Comparison of ENCODE assay signal across 1 cellular context in the genomic region with DNA sequence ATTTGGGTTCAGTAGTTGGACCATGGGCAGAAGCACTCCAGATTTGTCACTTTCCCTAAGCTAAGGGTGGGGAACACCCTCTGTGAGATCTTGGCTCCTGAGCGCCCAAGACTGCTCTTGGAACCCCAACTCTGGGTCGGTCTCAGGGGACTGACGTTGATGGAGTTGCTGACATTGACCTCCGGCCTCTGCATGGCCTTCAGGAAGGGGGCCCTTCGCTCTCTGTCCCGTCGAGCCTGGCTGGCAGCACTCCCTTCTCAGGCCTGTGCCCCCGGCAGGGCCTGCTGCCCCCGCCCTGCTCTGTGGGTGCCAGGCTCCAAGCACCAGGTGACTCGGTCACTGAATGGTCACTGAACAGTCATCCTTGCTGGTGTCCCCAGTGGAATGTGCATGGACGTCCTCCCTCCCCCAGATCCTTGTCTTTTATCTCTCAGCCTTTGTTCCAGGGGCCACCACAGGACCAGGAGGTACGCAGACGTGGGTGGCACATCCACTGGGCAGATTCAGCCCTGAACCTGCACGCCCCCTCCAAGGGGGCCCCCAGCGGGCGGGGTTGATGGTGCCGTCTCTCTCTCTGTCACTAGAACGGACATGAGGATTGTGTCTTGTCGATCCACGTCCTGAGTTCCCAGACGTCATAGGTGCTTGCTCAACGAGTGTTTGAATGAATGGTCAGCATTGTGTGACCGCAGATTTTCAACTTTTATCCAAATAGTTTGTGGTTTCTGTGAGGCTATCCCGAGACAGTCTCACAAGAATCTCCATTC.
TF ChIP-seq lines count a peak whose summit lies in the region.

No MANE protein-coding gene starts in this region.

TF ChIP-seq in HepG2, 621 proteins besides CTCF, POLR2A, EP300 and RAD21 (continued from another document and continues in another):
- TF ChIP-seq, protein P1, sequence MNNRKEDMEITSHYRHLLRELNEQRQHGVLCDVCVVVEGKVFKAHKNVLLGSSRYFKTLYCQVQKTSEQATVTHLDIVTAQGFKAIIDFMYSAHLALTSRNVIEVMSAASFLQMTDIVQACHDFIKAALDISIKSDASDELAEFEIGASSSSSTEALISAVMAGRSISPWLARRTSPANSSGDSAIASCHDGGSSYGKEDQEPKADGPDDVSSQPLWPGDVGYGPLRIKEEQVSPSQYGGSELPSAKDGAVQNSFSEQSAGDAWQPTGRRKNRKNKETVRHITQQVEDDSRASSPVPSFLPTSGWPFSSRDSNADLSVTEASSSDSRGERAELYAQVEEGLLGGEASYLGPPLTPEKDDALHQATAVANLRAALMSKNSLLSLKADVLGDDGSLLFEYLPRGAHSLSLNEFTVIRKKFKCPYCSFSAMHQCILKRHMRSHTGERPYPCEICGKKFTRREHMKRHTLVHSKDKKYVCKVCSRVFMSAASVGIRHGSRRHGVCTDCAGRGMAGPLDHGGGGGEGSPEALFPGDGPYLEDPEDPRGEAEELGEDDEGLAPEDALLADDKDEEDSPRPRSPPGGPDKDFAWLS (CRISPR knock-in tag; IDR thresholded peaks at IDR 0.05; ENCODE audit: borderline replicate concordance), result no peak
- TF ChIP-seq HNF1B (CRISPR knock-in tag; IDR thresholded peaks at IDR 0.05) (peak; percentile 40; the same call in 1 of the 2 replicates), MXD4 (CRISPR knock-in tag; IDR thresholded peaks at IDR 0.05) (0 out of 2 replicates have a peak, but pooled peaks have one; percentile 26), NFRKB (IDR thresholded peaks at IDR 0.05) (no peak), LCORL (IDR thresholded peaks at IDR 0.05) (no peak), LCORL (CRISPR knock-in tag; IDR thresholded peaks at IDR 0.05) (no peak), MLXIP (CRISPR knock-in tag; IDR thresholded peaks at IDR 0.05; ENCODE audit: borderline replicate concordance) (no peak), DMTF1 (CRISPR knock-in tag; IDR thresholded peaks at IDR 0.05) (no peak), ZFY (CRISPR knock-in tag; IDR thresholded peaks at IDR 0.05) (no peak), CREM (IDR thresholded peaks at IDR 0.05) (peak; percentile 37; the same call in 1 of the 2 replicates), CREM (CRISPR knock-in tag; IDR thresholded peaks at IDR 0.05) (no peak), BHLHE40 (IDR thresholded peaks at IDR 0.05; ENCODE audit: low read length) (peak; percentile 39; the same call in 1 of the 2 replicates), ASH2L (IDR thresholded peaks at IDR 0.05; ENCODE audit: insufficient read length, low read depth, low read length) (peak; percentile 59), PTBP1 (IDR thresholded peaks at IDR 0.05; ENCODE audit: low read depth, low read length, poor library complexity, severe bottlenecking) (peak; percentile 30), SMAD1 (CRISPR knock-in tag; IDR thresholded peaks at IDR 0.05; ENCODE audit: borderline replicate concordance, low read depth) (no peak), FOXC1 (CRISPR knock-in tag; IDR thresholded peaks at IDR 0.05; ENCODE audit: borderline replicate concordance) (no peak), PLRG1 (conservative IDR thresholded peaks at IDR 0.05) (no peak), ZNF460 (CRISPR knock-in tag; IDR thresholded peaks at IDR 0.05; ENCODE audit: borderline replicate concordance) (no peak), RARA (CRISPR knock-in tag; IDR thresholded peaks at IDR 0.05) (peak; percentile 48; the same call in 1 of the 2 replicates), ZNF430 (CRISPR knock-in tag; IDR thresholded peaks at IDR 0.05) (0 out of 2 replicates have a peak, but pooled peaks have one; percentile 24), RFXAP (CRISPR knock-in tag; IDR thresholded peaks at IDR 0.05; ENCODE audit: borderline replicate concordance) (no peak), ZNF550 (CRISPR knock-in tag; IDR thresholded peaks at IDR 0.05; ENCODE audit: borderline replicate concordance) (peak; percentile 91; the same call in 1 of the 2 replicates), MXD1 (CRISPR knock-in tag; IDR thresholded peaks at IDR 0.05) (no peak; the same call in 1 of the 2 replicates), ZBTB10 (CRISPR knock-in tag; IDR thresholded peaks at IDR 0.05; ENCODE audit: borderline replicate concordance) (peak; percentile 73; the same call in 1 of the 2 replicates), CC2D1A (CRISPR knock-in tag; IDR thresholded peaks at IDR 0.05) (no peak), TBX2 (CRISPR knock-in tag; IDR thresholded peaks at IDR 0.05; ENCODE audit: borderline replicate concordance) (no peak), RBFOX2 (IDR thresholded peaks at IDR 0.05; ENCODE audit: low read depth, low read length) (peak; percentile 45; the same call in 1 of the 2 replicates)
- TF ChIP-seq, protein P2, sequence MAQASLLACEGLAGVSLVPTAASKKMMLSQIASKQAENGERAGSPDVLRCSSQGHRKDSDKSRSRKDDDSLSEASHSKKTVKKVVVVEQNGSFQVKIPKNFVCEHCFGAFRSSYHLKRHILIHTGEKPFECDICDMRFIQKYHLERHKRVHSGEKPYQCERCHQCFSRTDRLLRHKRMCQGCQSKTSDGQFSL (CRISPR knock-in tag; IDR thresholded peaks at IDR 0.05), result no peak
- TF ChIP-seq, protein P3, sequence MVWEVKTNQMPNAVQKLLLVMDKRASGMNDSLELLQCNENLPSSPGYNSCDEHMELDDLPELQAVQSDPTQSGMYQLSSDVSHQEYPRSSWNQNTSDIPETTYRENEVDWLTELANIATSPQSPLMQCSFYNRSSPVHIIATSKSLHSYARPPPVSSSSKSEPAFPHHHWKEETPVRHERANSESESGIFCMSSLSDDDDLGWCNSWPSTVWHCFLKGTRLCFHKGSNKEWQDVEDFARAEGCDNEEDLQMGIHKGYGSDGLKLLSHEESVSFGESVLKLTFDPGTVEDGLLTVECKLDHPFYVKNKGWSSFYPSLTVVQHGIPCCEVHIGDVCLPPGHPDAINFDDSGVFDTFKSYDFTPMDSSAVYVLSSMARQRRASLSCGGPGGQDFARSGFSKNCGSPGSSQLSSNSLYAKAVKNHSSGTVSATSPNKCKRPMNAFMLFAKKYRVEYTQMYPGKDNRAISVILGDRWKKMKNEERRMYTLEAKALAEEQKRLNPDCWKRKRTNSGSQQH (CRISPR knock-in tag; IDR thresholded peaks at IDR 0.05; ENCODE audit: low read depth), result peak; percentile 63; the same call in 1 of the 2 replicates
- TF ChIP-seq, protein P4, sequence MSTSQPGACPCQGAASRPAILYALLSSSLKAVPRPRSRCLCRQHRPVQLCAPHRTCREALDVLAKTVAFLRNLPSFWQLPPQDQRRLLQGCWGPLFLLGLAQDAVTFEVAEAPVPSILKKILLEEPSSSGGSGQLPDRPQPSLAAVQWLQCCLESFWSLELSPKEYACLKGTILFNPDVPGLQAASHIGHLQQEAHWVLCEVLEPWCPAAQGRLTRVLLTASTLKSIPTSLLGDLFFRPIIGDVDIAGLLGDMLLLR (CRISPR knock-in tag; IDR thresholded peaks at IDR 0.05), result 0 out of 2 replicates have a peak, but pooled peaks have one; percentile 31
- TF ChIP-seq, protein P5, sequence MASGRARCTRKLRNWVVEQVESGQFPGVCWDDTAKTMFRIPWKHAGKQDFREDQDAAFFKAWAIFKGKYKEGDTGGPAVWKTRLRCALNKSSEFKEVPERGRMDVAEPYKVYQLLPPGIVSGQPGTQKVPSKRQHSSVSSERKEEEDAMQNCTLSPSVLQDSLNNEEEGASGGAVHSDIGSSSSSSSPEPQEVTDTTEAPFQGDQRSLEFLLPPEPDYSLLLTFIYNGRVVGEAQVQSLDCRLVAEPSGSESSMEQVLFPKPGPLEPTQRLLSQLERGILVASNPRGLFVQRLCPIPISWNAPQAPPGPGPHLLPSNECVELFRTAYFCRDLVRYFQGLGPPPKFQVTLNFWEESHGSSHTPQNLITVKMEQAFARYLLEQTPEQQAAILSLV (CRISPR knock-in tag; IDR thresholded peaks at IDR 0.05; ENCODE audit: borderline replicate concordance), result no peak
- TF ChIP-seq, protein P6, sequence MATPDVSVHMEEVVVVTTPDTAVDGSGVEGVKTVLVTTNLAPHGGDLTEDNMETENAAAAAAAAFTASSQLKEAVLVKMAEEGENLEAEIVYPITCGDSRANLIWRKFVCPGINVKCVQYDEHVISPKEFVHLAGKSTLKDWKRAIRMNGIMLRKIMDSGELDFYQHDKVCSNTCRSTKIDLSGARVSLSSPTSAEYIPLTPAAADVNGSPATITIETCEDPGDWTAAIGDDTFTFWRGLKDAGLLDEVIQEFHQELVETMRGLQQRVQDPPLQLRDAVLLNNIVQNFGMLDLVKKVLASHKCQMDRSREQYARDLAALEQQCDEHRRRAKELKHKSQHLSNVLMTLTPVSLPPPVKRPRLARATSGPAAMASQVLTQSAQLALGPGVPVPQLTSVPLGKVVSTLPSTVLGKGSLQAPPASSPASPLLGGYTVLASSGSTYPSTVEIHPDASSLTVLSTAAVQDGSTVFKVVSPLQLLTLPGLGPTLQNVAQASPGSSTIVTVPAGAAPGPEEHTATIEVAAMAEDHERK (CRISPR knock-in tag; IDR thresholded peaks at IDR 0.05; ENCODE audit: low read depth), result no peak
- TF ChIP-seq, protein P7, sequence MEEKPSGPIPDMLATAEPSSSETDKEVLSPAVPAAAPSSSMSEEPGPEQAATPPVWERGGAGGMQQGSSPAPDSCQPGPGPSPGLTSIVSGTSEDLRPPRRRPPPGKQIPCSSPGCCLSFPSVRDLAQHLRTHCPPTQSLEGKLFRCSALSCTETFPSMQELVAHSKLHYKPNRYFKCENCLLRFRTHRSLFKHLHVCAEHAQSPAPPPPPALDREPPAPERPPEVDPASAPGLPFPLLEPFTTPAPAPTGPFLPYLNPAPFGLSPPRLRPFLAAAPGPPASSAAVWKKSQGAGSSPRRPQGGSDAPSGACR (CRISPR knock-in tag; IDR thresholded peaks at IDR 0.05), result peak; percentile 54; the same call in 1 of the 2 replicates
